ENCODE assay signal across 19 cellular contexts in the genomic region with DNA sequence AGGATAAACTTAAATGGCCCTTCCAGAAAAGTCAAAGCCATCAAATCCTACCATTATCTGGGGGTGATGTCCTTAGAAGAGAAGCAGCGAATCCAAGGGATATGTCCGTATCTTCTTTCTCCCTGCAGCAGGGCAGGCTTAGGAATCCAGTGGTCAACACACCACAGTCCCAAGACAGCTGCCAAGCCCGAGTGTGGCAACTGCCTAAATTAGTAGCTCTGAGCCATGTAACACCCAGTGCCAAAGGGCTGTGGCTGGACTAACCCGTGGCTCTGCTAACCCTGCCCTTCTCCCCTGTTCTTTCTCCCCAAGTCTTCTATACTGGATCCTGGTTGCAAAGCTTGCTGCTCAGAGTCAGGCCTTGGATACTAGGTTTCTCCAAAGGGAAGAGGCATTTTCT.
A peak's percentile ranks its signal among the peaks of the same experiment; 100 is the strongest.
DNase-seq lines count a peak whose midpoint lies in the region; ATAC-seq lines count a peak whose summit lies in the region.
"Had no signal": no experiment of that assay in that cellular context is flagged by ENCODE, and none has a peak within 500 bp of the region (broad histone marks: within the 10 kb centered on the region; RNA-seq: fewer than 3 reads in every experiment).

No MANE protein-coding gene starts in this region.

- intact Hi-C loops in Right ventricle myocardium inferior (cut with DNase I) (no loop called here), cardiac septum (cut with DNase I) (no loop called here), aorta (cut with DNase I) (no loop called here)

- ATAC-seq in Right ventricle myocardium inferior (peak; percentile 68), aorta (ENCODE audit: low FRiP score) (no peak)

- H3K27me3 ChIP-seq in skeletal muscle tissue (ENCODE audit: control insufficient read depth in 3 of 3, insufficient read depth in 3 of 3, low read length in 3 of 3) (no peaks in the 10 kb centered on the region), aorta (ENCODE audit: control insufficient read depth in 1 of 2, insufficient read depth in 2 of 2, low read length in 1 of 2) (no peaks in the 10 kb centered on the region)

- H3K4me3 ChIP-seq in skeletal muscle tissue (ENCODE audit: low read length in 3 of 3) (peak overlapping the region in 1 of 3 donors; percentile 30), aorta (ENCODE audit: low read length in 2 of 2) (no peak overlapping the region)
- H3K4me3 ChIP-seq: HAP-1 had no signal

- H3K9me3 ChIP-seq in skeletal muscle tissue (ENCODE audit: control insufficient read depth in 3 of 3, low read length in 3 of 3) (peaks cover 0 to 7% (median 2%) of the 10 kb centered on the region in 3 donors), aorta (ENCODE audit: control insufficient read depth, low read length) (peaks cover 3% of the 10 kb centered on the region)
- H3K9me3 ChIP-seq: Caco-2, HAP-1 had no signal

- 40 to 46% methylated on average over 4 of the region's 4 CpGs for WGBS in aorta, 2 donors

- DNase-seq in Right ventricle myocardium inferior (ENCODE audit: missing footprints) (no peak), cardiac septum (ENCODE audit: low spot score) (no peak), fibroblast of gingiva (ENCODE audit: low read depth) (peak; percentile 53), myocyte (ENCODE audit: low read depth) (peak; percentile 98), NCI-H2107 treated with DMSO at 0.1 percent for 48 hours (lab: John Stamatoyannopoulos, UW; ENCODE audit: unreplicated experiment) (no peak), caudate nucleus (lab: John Stamatoyannopoulos, UW) (no peak), aorta (no peak)
- DNase-seq: Caco-2; CD4-positive, alpha-beta T cell; Kasumi-1; NCI-H1092 treated with DMSO at 0.1 percent for 48 hours; NCI-H2107; NCI-H2227 treated with DMSO at 0.1 percent for 48 hours; NCI-H510A treated with DMSO at 0.1 percent for 48 hours; NCI-H774; SHP77 had no signal

- H3K4me1 ChIP-seq in skeletal muscle tissue (ENCODE audit: control insufficient read depth in 3 of 3, insufficient read depth in 3 of 3, low read length in 3 of 3) = peaks cover 43 to 58% (median 48%) of the 10 kb centered on the region in 3 donors
- H3K4me1 ChIP-seq in aorta (ENCODE audit: control insufficient read depth in 1 of 2, insufficient read depth in 2 of 2, low read length in 2 of 2) = no peaks in the 10 kb centered on the region
- H3K4me1 ChIP-seq: Caco-2, HAP-1 had no signal

- H3K36me3 ChIP-seq in skeletal muscle tissue (ENCODE audit: control insufficient read depth in 3 of 3, insufficient read depth in 3 of 3, low read length in 3 of 3) = no peaks in the 10 kb centered on the region
- no peaks in the 10 kb centered on the region for H3K36me3 ChIP-seq in aorta (ENCODE audit: control insufficient read depth in 1 of 2, insufficient read depth in 2 of 2, low read length in 1 of 2)
- H3K36me3 ChIP-seq: HAP-1 had no signal

- H3K27ac ChIP-seq in skeletal muscle tissue (ENCODE audit: low read depth, low read length) (peak overlapping the region; percentile 93), caudate nucleus (ENCODE audit: low read depth, low read length) (no peak overlapping the region), aorta (ENCODE audit: low read depth in 1 of 2, low read length in 2 of 2) (no peak overlapping the region)
- H3K27ac ChIP-seq: 22Rv1 had no signal

- peak overlapping the region in 2 of 3 donors; percentile 10 to 21 for H3K9ac ChIP-seq in skeletal muscle tissue (ENCODE audit: low read depth in 1 of 3, low read length in 3 of 3)

Comparison
In these comparisons a context has a peak if more than half of its experiments do, and no peak if none do; other contexts are left out.
1. DNase-seq: peak in fibroblast of gingiva (single experiment) and myocyte (single experiment); none in Right ventricle myocardium inferior (single experiment), cardiac septum (single experiment), NCI-H2107 treated with DMSO at 0.1 percent for 48 hours (single experiment), caudate nucleus (0 of 61) and aorta (0 of 2).